In genomic region chr15:45589296-45589695, GRCh38 we compare ENCODE assay signal across 13 cellular contexts. TPM values are rescaled to one million over a fixed set of nuclear protein-coding genes. Genes with fewer than 3 reads are reported as not detected.
DNase-seq lines count a peak whose midpoint lies in the region; ATAC-seq, FAIRE-seq and TF ChIP-seq lines count a peak whose summit lies in the region.
"Had no signal": no experiment of that assay in that cellular context is flagged by ENCODE, and none has a peak within 500 bp of the region (broad histone marks: within the 10 kb centered on the region; RNA-seq: fewer than 3 reads in every experiment).

No MANE protein-coding gene starts in this region.

- peak overlapping the region; percentile 99 for H3K27ac ChIP-seq in A673 (ENCODE audit: low read depth, low read length, poor library complexity, severe bottlenecking)
- H3K27ac ChIP-seq in GM23338 (ENCODE audit: low read depth) = no peak overlapping the region
- peak overlapping the region; percentile 97 for H3K27ac ChIP-seq in astrocyte (ENCODE audit: low read depth, low read length)
- no peak overlapping the region for H3K27ac ChIP-seq in esophagus squamous epithelium
- H3K27ac ChIP-seq: colonic mucosa had no signal

- 0 out of 2 replicates have a peak overlapping the region, but pooled peaks have one; percentile 99 for H3K4me2 ChIP-seq in GM23338
- peak overlapping the region; percentile 88 for H3K4me2 ChIP-seq in astrocyte (ENCODE audit: low read length)

- peaks cover 22% of the 10 kb centered on the region for H3K4me1 ChIP-seq in A673 (ENCODE audit: insufficient read depth, low read length, poor library complexity, severe bottlenecking)
- H3K4me1 ChIP-seq in GM23338 (ENCODE audit: insufficient read depth) = peaks cover 13% of the 10 kb centered on the region
- peaks cover 22% of the 10 kb centered on the region for H3K4me1 ChIP-seq in astrocyte (ENCODE audit: insufficient read depth, low read length)
- H3K4me1 ChIP-seq in esophagus squamous epithelium = peaks cover 0 to 59% (median 25%) of the 10 kb centered on the region in 3 donors
- H3K4me1 ChIP-seq: prostate gland had no signal

- H3K9ac ChIP-seq in astrocyte (ENCODE audit: low read length) = peak overlapping the region; percentile 94

- H3K4me3 ChIP-seq in A673 (ENCODE audit: low read depth, low read length, poor library complexity, severe bottlenecking) (peak overlapping the region; percentile 85), GM23338 (no peak overlapping the region), astrocyte (ENCODE audit: insufficient read depth, low read depth, low read length) (peak overlapping the region; percentile 99), esophagus squamous epithelium (no peak overlapping the region)

- WGBS in esophagus squamous epithelium, 2 donors = 49 to 66% methylated on average over 3 of the region's 3 CpGs

- DNase-seq in A673 (ENCODE audit: low spot score) (no peak), GM23338 (ENCODE audit: low spot score) (no peak), astrocyte (ENCODE audit: low read depth) (no peak), memory B cell (ENCODE audit: low spot score in 2 of 2) (no peak), WTC11 (ENCODE audit: low spot score) (no peak), GDM1 (lab: John Stamatoyannopoulos, UW) (no peak), esophagus squamous epithelium (lab: John Stamatoyannopoulos, UW) (no peak), HT-29 (ENCODE audit: low spot score) (no peak)
- DNase-seq: activated CD8-positive, alpha-beta memory T cell treated with anti-CD3 and anti-CD28 coated beads, Interleukin-2, amount 50 U/mL, for 48 hours; colonic mucosa; HCEC 1CT; SIG-M5 had no signal

- H3K4me1 Mint-ChIP-seq in GM23338 (peaks cover 21% of the 10 kb centered on the region; the same call in 2 of the 3 replicates), astrocyte (ENCODE audit: low read depth, unreplicated experiment) (peaks cover 18% of the 10 kb centered on the region), memory B cell (peaks cover 23% of the 10 kb centered on the region), WTC11 (peaks cover 19% of the 10 kb centered on the region)

- CTCF ChIA-PET in A673 (lab: Charles Lee) = interaction anchor here (0.7 kb wide), 1 partner anchor 48 kb away, joined by 4 read pairs; no protein-coding TSS in a partner anchor
- CTCF ChIA-PET in WTC11 (lab: Charles Lee) = no interaction called here

- no peak overlapping the region for H3K27ac Mint-ChIP-seq in GM23338
- peak overlapping the region; percentile 73 for H3K27ac Mint-ChIP-seq in astrocyte (ENCODE audit: unreplicated experiment)
- no peak overlapping the region for H3K27ac Mint-ChIP-seq in memory B cell
- H3K27ac Mint-ChIP-seq in WTC11 = no peak overlapping the region

- H3K79me2 ChIP-seq in GM23338 (replicated peaks; ENCODE audit: insufficient read depth) (peaks cover 54% of the 10 kb centered on the region), astrocyte (ENCODE audit: insufficient read depth, low read length) (peaks cover 68% of the 10 kb centered on the region)

- H3K9me2 ChIP-seq in GM23338 (ENCODE audit: insufficient read depth) = no peaks in the 10 kb centered on the region

- H3K9me3 ChIP-seq in A673 (ENCODE audit: low read depth, low read length, poor library complexity, severe bottlenecking) = no peaks in the 10 kb centered on the region
- H3K9me3 ChIP-seq in astrocyte (ENCODE audit: insufficient read depth, low read depth, low read length) = no peaks in the 10 kb centered on the region
- H3K9me3 ChIP-seq in esophagus squamous epithelium = no peaks in the 10 kb centered on the region
- H3K9me3 ChIP-seq: colonic mucosa, prostate gland had no signal

- H3K36me3 Mint-ChIP-seq in GM23338 (ENCODE audit: low read depth) (peaks cover 8% of the 10 kb centered on the region), astrocyte (ENCODE audit: low read depth, unreplicated experiment) (peaks cover 2% of the 10 kb centered on the region), memory B cell (peaks cover 10% of the 10 kb centered on the region), WTC11 (no peaks in the 10 kb centered on the region)

- no peak for FAIRE-seq in astrocyte (lab: Jason Lieb, UNC)

- H3K27me3 ChIP-seq in A673 (replicated peaks; ENCODE audit: insufficient read depth, low read depth, low read length, poor library complexity) (no peaks in the 10 kb centered on the region), GM23338 (ENCODE audit: insufficient read depth) (no peaks in the 10 kb centered on the region), astrocyte (ENCODE audit: insufficient read depth, low read length) (no peaks in the 10 kb centered on the region), esophagus squamous epithelium (no peaks in the 10 kb centered on the region)
- H3K27me3 ChIP-seq: colonic mucosa had no signal

- H3K4me3 Mint-ChIP-seq in GM23338 (no peak overlapping the region), astrocyte (ENCODE audit: unreplicated experiment) (peak overlapping the region; percentile 96), memory B cell (peak overlapping the region; percentile 41), WTC11 (no peak overlapping the region)

- POLR2A ChIA-PET in A673 (lab: Charles Lee; ENCODE audit: low non-redundant PET) (no interaction called here), WTC11 (lab: Charles Lee) (no interaction called here)

- H3K9me3 Mint-ChIP-seq in GM23338 (no peaks in the 10 kb centered on the region), astrocyte (ENCODE audit: unreplicated experiment) (no peaks in the 10 kb centered on the region), memory B cell (no peaks in the 10 kb centered on the region), WTC11 (no peaks in the 10 kb centered on the region)

- H4K20me1 ChIP-seq in GM23338 (replicated peaks; ENCODE audit: insufficient read depth) = peaks cover 15% of the 10 kb centered on the region
- peaks cover 1% of the 10 kb centered on the region for H4K20me1 ChIP-seq in astrocyte (ENCODE audit: insufficient read depth, low read length)

- H3F3A ChIP-seq in GM23338 (replicated peaks; ENCODE audit: low read depth) = peaks cover 3% of the 10 kb centered on the region; the same call in 1 of the 2 replicates

- no TSS peak for BruUV-seq in A673 (replicated peaks; lab: Mats Ljungman, UMichigan)

- ATAC-seq in GM23338 = no peak
- no peak for ATAC-seq in memory B cell (ENCODE audit: low read depth)
- ATAC-seq in WTC11 = no peak

- intact Hi-C loops in A673 (cut with micrococcal nuclease; ENCODE audit: unreplicated experiment) (no loop called here), esophagus squamous epithelium (cut with DNase I) (no loop called here)

- H3K36me3 ChIP-seq in A673 (ENCODE audit: insufficient read depth, low read length, poor library complexity, severe bottlenecking) = no peaks in the 10 kb centered on the region
- no peaks in the 10 kb centered on the region for H3K36me3 ChIP-seq in GM23338 (ENCODE audit: insufficient read depth)
- H3K36me3 ChIP-seq in astrocyte (ENCODE audit: insufficient read depth, low read length) = no peaks in the 10 kb centered on the region
- H3K36me3 ChIP-seq in esophagus squamous epithelium = peaks cover 0 to 18% (median 0%) of the 10 kb centered on the region in 3 donors
- H3K36me3 ChIP-seq: colonic mucosa, prostate gland had no signal

- TF ChIP-seq CTCF in A673 (conservative IDR thresholded peaks at IDR 0.05; ENCODE audit: low read depth, low read length) (no peak), GM23338 (conservative IDR thresholded peaks at IDR 0.05; ENCODE audit: low read depth in 2 of 2) (no peak), astrocyte (IDR thresholded peaks at IDR 0.05; ENCODE audit: insufficient read depth, low read depth, low read length) (no peak), WTC11 (IDR thresholded peaks at IDR 0.05) (no peak), esophagus squamous epithelium (IDR thresholded peaks at IDR 0.05) (no peak)

- TF ChIP-seq POLR2A in esophagus squamous epithelium (IDR thresholded peaks at IDR 0.05) = no peak

- H3K27me3 Mint-ChIP-seq in GM23338 (ENCODE audit: insufficient read depth, low read depth, poor library complexity) (peaks cover 13% of the 10 kb centered on the region), astrocyte (ENCODE audit: low read depth, unreplicated experiment) (no peaks in the 10 kb centered on the region), memory B cell (no peaks in the 10 kb centered on the region), WTC11 (ENCODE audit: low read depth) (no peaks in the 10 kb centered on the region)

- H2AFZ ChIP-seq in GM23338 = no peak overlapping the region
- no peak overlapping the region for H2AFZ ChIP-seq in astrocyte (ENCODE audit: low read depth, low read length)

TF ChIP-seq in GM23338, 12 proteins besides CTCF, POLR2A, EP300 and RAD21 (continues in another document):
- TF ChIP-seq POLR2AphosphoS5 (IDR thresholded peaks at IDR 0.05; ENCODE audit: low read depth) (no peak), NANOG (IDR thresholded peaks at IDR 0.05; ENCODE audit: borderline replicate concordance) (no peak), CREB1 (CRISPR knock-in tag; IDR thresholded peaks at IDR 0.05; ENCODE audit: low read depth) (no peak)

RNA-seq across cellular contexts. Expression of gene BLOC1S6, which starts 2.1 kb away (rescaled TPM):
- 51.7 and 55.6 TPM in 2 replicates for total RNA-seq in A673 (2021)
- total RNA-seq in GM23338 (2014; rRNA removed; shearing (Covaris generic)) = 28.4 and 31.3 TPM in 2 replicates
- 17.5 and 20.9 TPM in 2 replicates for polyA plus RNA-seq in GM23338 (2016; fragmentation: Nextera tagmentation; extraction: Ambion mirVana)
- total RNA-seq in astrocyte = 62.3 and 64.2 TPM in 2 replicates
- total RNA-seq in WTC11 (2021) = 28.7 to 31.6 TPM (median 29.1 TPM) in 3 replicates
- total RNA-seq in esophagus squamous epithelium = 10 to 100 TPM; 19.7 to 41.8 (median 29.0) TPM
- total RNA-seq in HT-29 (2014; rRNA removed; shearing (Covaris generic)) = 18.5 and 25.4 TPM in 2 replicates

RNA-seq across cellular contexts. Expression of gene SQOR, which starts 45.5 kb away (rescaled TPM):
- 4.3 and 4.9 TPM in 2 replicates for total RNA-seq in A673 (2021)
- not detected in 2 replicates for total RNA-seq in GM23338 (2014; rRNA removed; shearing (Covaris generic))
- 0.23 and 0.43 TPM in 2 replicates for polyA plus RNA-seq in GM23338 (2016; fragmentation: Nextera tagmentation; extraction: Ambion mirVana)
- 4.0 and 4.2 TPM in 2 replicates for total RNA-seq in astrocyte
- 0.44 to 0.72 TPM (median 0.69 TPM) in 3 replicates for total RNA-seq in WTC11 (2021)
- 100 to 1,000 TPM in 3 of 4 donors, 10 to 100 TPM in 1; 88.7 to 178 (median 128) TPM for total RNA-seq in esophagus squamous epithelium
- total RNA-seq in HT-29 (2014; rRNA removed; shearing (Covaris generic)) = 14.5 and 20.2 TPM in 2 replicates

Comparison
In these comparisons a context has a peak if more than half of its experiments do, and no peak if none do; other contexts are left out.
1. H3K27ac ChIP-seq: peak in A673 (single experiment) and astrocyte (single experiment); none in GM23338 (single experiment) and esophagus squamous epithelium (0 of 4).
2. H3K4me3 ChIP-seq: peak in A673 (single experiment) and astrocyte (single experiment); none in GM23338 (single experiment) and esophagus squamous epithelium (0 of 4).
3. H3K4me3 Mint-ChIP-seq: peak in astrocyte (single experiment) and memory B cell (single experiment); none in GM23338 (single experiment) and WTC11 (single experiment).